1 cellular context compared by ENCODE assay signal in the genomic region with DNA sequence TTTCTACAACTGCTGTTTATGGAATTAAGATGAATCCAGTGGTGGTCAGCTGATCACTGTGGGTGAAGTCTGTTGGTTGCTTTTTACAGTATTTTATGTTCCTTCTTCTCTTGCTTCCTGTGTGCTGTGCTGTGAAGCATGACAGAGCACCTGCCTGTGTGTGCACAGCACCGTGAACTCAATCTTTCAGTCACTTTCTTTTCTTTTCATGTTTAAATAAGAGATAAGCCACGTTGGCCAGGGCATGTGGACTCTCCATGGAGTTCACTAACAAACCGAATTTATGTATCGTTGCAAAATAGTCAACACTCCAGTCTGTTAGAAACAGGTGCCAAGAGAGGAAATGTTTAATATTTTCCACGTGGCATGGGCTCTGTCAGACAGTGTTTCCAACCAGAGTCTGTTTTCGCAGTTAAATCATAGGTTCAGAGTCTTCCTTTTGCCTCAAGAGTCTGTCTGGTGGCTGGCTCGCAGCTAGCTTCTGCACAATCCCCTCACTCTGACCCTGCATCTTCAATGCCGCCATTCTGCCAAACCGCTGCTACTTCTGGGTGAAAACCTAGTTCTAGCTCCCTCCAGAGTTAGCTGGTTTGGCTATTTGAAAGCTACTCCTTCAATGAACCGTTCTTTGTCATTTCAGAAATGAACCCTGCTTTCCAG.
TF ChIP-seq lines count a peak whose summit lies in the region.

No MANE protein-coding gene starts in this region.

TF ChIP-seq in HepG2, 621 proteins besides CTCF, POLR2A, EP300 and RAD21 (continued from another document):
- TF ChIP-seq, protein P1, sequence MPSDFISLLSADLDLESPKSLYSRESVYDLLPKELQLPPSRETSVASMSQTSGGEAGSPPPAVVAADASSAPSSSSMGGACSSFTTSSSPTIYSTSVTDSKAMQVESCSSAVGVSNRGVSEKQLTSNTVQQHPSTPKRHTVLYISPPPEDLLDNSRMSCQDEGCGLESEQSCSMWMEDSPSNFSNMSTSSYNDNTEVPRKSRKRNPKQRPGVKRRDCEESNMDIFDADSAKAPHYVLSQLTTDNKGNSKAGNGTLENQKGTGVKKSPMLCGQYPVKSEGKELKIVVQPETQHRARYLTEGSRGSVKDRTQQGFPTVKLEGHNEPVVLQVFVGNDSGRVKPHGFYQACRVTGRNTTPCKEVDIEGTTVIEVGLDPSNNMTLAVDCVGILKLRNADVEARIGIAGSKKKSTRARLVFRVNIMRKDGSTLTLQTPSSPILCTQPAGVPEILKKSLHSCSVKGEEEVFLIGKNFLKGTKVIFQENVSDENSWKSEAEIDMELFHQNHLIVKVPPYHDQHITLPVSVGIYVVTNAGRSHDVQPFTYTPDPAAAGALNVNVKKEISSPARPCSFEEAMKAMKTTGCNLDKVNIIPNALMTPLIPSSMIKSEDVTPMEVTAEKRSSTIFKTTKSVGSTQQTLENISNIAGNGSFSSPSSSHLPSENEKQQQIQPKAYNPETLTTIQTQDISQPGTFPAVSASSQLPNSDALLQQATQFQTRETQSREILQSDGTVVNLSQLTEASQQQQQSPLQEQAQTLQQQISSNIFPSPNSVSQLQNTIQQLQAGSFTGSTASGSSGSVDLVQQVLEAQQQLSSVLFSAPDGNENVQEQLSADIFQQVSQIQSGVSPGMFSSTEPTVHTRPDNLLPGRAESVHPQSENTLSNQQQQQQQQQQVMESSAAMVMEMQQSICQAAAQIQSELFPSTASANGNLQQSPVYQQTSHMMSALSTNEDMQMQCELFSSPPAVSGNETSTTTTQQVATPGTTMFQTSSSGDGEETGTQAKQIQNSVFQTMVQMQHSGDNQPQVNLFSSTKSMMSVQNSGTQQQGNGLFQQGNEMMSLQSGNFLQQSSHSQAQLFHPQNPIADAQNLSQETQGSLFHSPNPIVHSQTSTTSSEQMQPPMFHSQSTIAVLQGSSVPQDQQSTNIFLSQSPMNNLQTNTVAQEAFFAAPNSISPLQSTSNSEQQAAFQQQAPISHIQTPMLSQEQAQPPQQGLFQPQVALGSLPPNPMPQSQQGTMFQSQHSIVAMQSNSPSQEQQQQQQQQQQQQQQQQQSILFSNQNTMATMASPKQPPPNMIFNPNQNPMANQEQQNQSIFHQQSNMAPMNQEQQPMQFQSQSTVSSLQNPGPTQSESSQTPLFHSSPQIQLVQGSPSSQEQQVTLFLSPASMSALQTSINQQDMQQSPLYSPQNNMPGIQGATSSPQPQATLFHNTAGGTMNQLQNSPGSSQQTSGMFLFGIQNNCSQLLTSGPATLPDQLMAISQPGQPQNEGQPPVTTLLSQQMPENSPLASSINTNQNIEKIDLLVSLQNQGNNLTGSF (CRISPR knock-in tag; IDR thresholded peaks at IDR 0.05) = no peak
- TF ChIP-seq ZNF496 (CRISPR knock-in tag; IDR thresholded peaks at IDR 0.05; ENCODE audit: insufficient replicate concordance) (no peak), PCBP1 (IDR thresholded peaks at IDR 0.05; ENCODE audit: borderline replicate concordance, low read depth, low read length) (no peak), FOXK1 (CRISPR knock-in tag; IDR thresholded peaks at IDR 0.05; ENCODE audit: borderline replicate concordance, low read depth) (no peak), ZNF136 (CRISPR knock-in tag; IDR thresholded peaks at IDR 0.05; ENCODE audit: low read depth) (no peak)
- TF ChIP-seq, protein P2, sequence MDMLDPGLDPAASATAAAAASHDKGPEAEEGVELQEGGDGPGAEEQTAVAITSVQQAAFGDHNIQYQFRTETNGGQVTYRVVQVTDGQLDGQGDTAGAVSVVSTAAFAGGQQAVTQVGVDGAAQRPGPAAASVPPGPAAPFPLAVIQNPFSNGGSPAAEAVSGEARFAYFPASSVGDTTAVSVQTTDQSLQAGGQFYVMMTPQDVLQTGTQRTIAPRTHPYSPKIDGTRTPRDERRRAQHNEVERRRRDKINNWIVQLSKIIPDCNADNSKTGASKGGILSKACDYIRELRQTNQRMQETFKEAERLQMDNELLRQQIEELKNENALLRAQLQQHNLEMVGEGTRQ (IDR thresholded peaks at IDR 0.05; ENCODE audit: low read depth, low read length) = no peak
- TF ChIP-seq, protein P2 (CRISPR knock-in tag; IDR thresholded peaks at IDR 0.05; ENCODE audit: borderline replicate concordance) = no peak
